Comparison of ENCODE assay signal across 8 cellular contexts in the genomic region with DNA sequence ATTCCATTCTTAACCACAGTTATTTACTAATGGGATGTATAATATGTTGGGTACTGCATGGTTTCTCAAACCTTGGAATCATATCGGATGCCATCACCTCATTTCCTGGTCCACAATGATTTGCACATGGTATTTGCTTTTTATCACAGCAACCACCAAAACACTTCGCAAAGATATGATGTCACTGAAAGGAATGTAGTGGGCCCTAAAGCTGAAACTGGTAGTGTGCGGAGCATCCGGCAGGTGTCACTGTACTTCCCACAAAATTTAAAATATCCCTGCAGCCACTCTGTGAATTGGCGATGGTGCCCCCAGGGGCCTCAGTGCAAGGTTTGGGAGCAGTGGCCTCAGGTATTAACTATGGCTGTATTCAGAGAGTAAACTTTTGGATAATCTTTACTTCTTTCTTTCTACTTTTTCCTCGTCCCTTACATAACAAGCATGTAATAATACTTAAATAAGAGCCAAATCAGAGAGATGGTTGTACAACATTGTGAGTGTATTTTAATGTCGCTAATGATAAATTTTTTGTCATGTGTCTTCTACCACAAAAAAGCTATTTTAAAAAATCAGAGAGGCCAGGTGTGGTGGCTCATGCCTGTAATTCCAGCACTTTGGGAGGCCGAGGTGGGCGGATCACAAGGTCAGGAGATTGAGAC.
DNase-seq lines count a peak whose midpoint lies in the region; ATAC-seq and TF ChIP-seq lines count a peak whose summit lies in the region.

No MANE protein-coding gene starts in this region.

- no peaks in the 10 kb centered on the region for H3K9me3 ChIP-seq in fibroblast of lung (ENCODE audit: control insufficient read depth, insufficient read depth, low read depth, low read length)

- H3K4me2 ChIP-seq in GM23338 (no peak overlapping the region), fibroblast of lung (ENCODE audit: extremely low read depth, insufficient read depth, low read length) (no peak overlapping the region)

- no peaks in the 10 kb centered on the region for H3F3A ChIP-seq in GM23338 (replicated peaks; ENCODE audit: low read depth)

- no peak overlapping the region for H3K9ac ChIP-seq in fibroblast of lung (ENCODE audit: insufficient read depth, low read length)

- peak; percentile 58 for TF ChIP-seq CTCF in AG10803 (conservative IDR thresholded peaks at IDR 0.05; ENCODE audit: low read length)
- TF ChIP-seq CTCF in GM23338 (conservative IDR thresholded peaks at IDR 0.05; ENCODE audit: low read depth in 2 of 2) = peak; percentile 62 to 66
- peak; percentile 49 to 73 for TF ChIP-seq CTCF in fibroblast of lung (conservative IDR thresholded peaks at IDR 0.05 in 1 of 2, IDR thresholded peaks at IDR 0.05 in 1 of 2; ENCODE audit: low read depth in 1 of 2, low read length in 2 of 2)
- TF ChIP-seq CTCF in progenitor cell of endocrine pancreas (IDR thresholded peaks at IDR 0.05; ENCODE audit: unreplicated experiment) = peak; percentile 62

- H3K4me1 Mint-ChIP-seq in GM23338 (no peaks in the 10 kb centered on the region), progenitor cell of endocrine pancreas (ENCODE audit: low read depth) (no peaks in the 10 kb centered on the region)

- H3K36me3 Mint-ChIP-seq in GM23338 (ENCODE audit: low read depth) (no peaks in the 10 kb centered on the region), progenitor cell of endocrine pancreas (ENCODE audit: insufficient read depth) (no peaks in the 10 kb centered on the region)

- H3K27me3 ChIP-seq in GM23338 (ENCODE audit: insufficient read depth) = no peaks in the 10 kb centered on the region
- peaks cover 7% of the 10 kb centered on the region for H3K27me3 ChIP-seq in fibroblast of lung (ENCODE audit: control insufficient read depth, insufficient read depth, low read length)

- ATAC-seq in GM23338 = peak; percentile 92
- ATAC-seq in HG03045 (IDR thresholded peaks at IDR 0.05; ENCODE audit: unreplicated experiment) = no peak
- no peak for ATAC-seq in HG02623 (IDR thresholded peaks at IDR 0.05; ENCODE audit: unreplicated experiment)

- H3K9me2 ChIP-seq in GM23338 (ENCODE audit: insufficient read depth) = peaks cover 4% of the 10 kb centered on the region; the same call in 1 of the 2 replicates

- H3K27ac ChIP-seq in GM23338 (ENCODE audit: low read depth) = no peak overlapping the region
- H3K27ac ChIP-seq in fibroblast of lung (ENCODE audit: insufficient read depth, low read length) = no peak overlapping the region

- no peaks in the 10 kb centered on the region for H3K79me2 ChIP-seq in GM23338 (replicated peaks; ENCODE audit: insufficient read depth)
- H3K79me2 ChIP-seq in fibroblast of lung (ENCODE audit: control insufficient read depth, insufficient read depth, low read length) = no peaks in the 10 kb centered on the region

- no peak overlapping the region for H2AFZ ChIP-seq in GM23338
- H2AFZ ChIP-seq in fibroblast of lung (ENCODE audit: low read length) = no peak overlapping the region

- no peak overlapping the region for H3K4me3 ChIP-seq in AG10803 (ENCODE audit: low read length)
- H3K4me3 ChIP-seq in GM23338 = no peak overlapping the region
- no peak overlapping the region for H3K4me3 ChIP-seq in fibroblast of lung (replicated peaks in 1 of 4; ENCODE audit: control extremely low read depth in 1 of 4, insufficient read depth in 1 of 4, low read depth in 3 of 4, low read length in 4 of 4)

- H3K4me3 Mint-ChIP-seq in GM23338 (no peak overlapping the region), progenitor cell of endocrine pancreas (ENCODE audit: low read depth) (no peak overlapping the region)

- no peaks in the 10 kb centered on the region for H3K4me1 ChIP-seq in GM23338 (ENCODE audit: insufficient read depth)
- no peaks in the 10 kb centered on the region for H3K4me1 ChIP-seq in fibroblast of lung (ENCODE audit: control insufficient read depth, extremely low read depth, insufficient read depth, low read length)

- H3K9me3 Mint-ChIP-seq in GM23338 = no peaks in the 10 kb centered on the region
- peaks cover 2% of the 10 kb centered on the region for H3K9me3 Mint-ChIP-seq in progenitor cell of endocrine pancreas (ENCODE audit: low read depth)

- no peaks in the 10 kb centered on the region for H4K20me1 ChIP-seq in GM23338 (replicated peaks; ENCODE audit: insufficient read depth)
- H4K20me1 ChIP-seq in fibroblast of lung (ENCODE audit: control insufficient read depth, extremely low read depth, insufficient read depth, low read length) = no peaks in the 10 kb centered on the region

- no peaks in the 10 kb centered on the region for H3K36me3 ChIP-seq in GM23338 (ENCODE audit: insufficient read depth)
- H3K36me3 ChIP-seq in fibroblast of lung (ENCODE audit: control insufficient read depth, insufficient read depth, low read length) = no peaks in the 10 kb centered on the region

- DNase-seq in AG10803 (ENCODE audit: low read depth) = peak; percentile 87
- peak; percentile 72 for DNase-seq in GM23338 (ENCODE audit: low spot score)
- DNase-seq in RKO (ENCODE audit: low spot score) = peak; percentile 91
- DNase-seq in fibroblast of lung (ENCODE audit: low read depth in 2 of 2) = peak; percentile 83 to 91
- DNase-seq in progenitor cell of endocrine pancreas (ENCODE audit: low spot score, unreplicated experiment) = no peak
- no peak for DNase-seq in effector CD8-positive, alpha-beta T cell (lab: John Stamatoyannopoulos, UW)

- H3K27me3 Mint-ChIP-seq in GM23338 (ENCODE audit: insufficient read depth, low read depth, poor library complexity) (no peaks in the 10 kb centered on the region), progenitor cell of endocrine pancreas (peaks cover 26% of the 10 kb centered on the region)

- H3K27ac Mint-ChIP-seq in GM23338 (no peak overlapping the region), progenitor cell of endocrine pancreas (peak overlapping the region; percentile 35)

TF ChIP-seq in GM23338, 12 proteins besides CTCF, POLR2A, EP300 and RAD21 (continues in another document):
- TF ChIP-seq EZH2 (IDR thresholded peaks at IDR 0.05; ENCODE audit: low read depth, unreplicated experiment) (no peak), EZH2phosphoT487 (IDR thresholded peaks at IDR 0.05; ENCODE audit: unreplicated experiment) (no peak), NANOG (IDR thresholded peaks at IDR 0.05; ENCODE audit: borderline replicate concordance) (no peak), POLR2AphosphoS5 (IDR thresholded peaks at IDR 0.05; ENCODE audit: low read depth) (no peak), JUNB (IDR thresholded peaks at IDR 0.05; ENCODE audit: unreplicated experiment) (no peak)
- TF ChIP-seq, protein P1, sequence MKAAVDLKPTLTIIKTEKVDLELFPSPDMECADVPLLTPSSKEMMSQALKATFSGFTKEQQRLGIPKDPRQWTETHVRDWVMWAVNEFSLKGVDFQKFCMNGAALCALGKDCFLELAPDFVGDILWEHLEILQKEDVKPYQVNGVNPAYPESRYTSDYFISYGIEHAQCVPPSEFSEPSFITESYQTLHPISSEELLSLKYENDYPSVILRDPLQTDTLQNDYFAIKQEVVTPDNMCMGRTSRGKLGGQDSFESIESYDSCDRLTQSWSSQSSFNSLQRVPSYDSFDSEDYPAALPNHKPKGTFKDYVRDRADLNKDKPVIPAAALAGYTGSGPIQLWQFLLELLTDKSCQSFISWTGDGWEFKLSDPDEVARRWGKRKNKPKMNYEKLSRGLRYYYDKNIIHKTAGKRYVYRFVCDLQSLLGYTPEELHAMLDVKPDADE (IDR thresholded peaks at IDR 0.05) = no peak
- TF ChIP-seq, protein P2, sequence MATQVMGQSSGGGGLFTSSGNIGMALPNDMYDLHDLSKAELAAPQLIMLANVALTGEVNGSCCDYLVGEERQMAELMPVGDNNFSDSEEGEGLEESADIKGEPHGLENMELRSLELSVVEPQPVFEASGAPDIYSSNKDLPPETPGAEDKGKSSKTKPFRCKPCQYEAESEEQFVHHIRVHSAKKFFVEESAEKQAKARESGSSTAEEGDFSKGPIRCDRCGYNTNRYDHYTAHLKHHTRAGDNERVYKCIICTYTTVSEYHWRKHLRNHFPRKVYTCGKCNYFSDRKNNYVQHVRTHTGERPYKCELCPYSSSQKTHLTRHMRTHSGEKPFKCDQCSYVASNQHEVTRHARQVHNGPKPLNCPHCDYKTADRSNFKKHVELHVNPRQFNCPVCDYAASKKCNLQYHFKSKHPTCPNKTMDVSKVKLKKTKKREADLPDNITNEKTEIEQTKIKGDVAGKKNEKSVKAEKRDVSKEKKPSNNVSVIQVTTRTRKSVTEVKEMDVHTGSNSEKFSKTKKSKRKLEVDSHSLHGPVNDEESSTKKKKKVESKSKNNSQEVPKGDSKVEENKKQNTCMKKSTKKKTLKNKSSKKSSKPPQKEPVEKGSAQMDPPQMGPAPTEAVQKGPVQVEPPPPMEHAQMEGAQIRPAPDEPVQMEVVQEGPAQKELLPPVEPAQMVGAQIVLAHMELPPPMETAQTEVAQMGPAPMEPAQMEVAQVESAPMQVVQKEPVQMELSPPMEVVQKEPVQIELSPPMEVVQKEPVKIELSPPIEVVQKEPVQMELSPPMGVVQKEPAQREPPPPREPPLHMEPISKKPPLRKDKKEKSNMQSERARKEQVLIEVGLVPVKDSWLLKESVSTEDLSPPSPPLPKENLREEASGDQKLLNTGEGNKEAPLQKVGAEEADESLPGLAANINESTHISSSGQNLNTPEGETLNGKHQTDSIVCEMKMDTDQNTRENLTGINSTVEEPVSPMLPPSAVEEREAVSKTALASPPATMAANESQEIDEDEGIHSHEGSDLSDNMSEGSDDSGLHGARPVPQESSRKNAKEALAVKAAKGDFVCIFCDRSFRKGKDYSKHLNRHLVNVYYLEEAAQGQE (IDR thresholded peaks at IDR 0.05; ENCODE audit: unreplicated experiment) = no peak

Comparison
In these comparisons a context has a peak if more than half of its experiments do, and no peak if none do; other contexts are left out.
1. DNase-seq: peak in AG10803 (single experiment), GM23338 (single experiment), RKO (single experiment) and fibroblast of lung (2 of 2); none in progenitor cell of endocrine pancreas (single experiment) and effector CD8-positive, alpha-beta T cell (single experiment).
2. Peak in every context shown above with its lines, with median percentiles within 50 percentile points of each other: CTCF ChIP-seq.